Comparison of ENCODE assay signal across 8 cellular contexts in genomic region chr2:8488001-8488738, GRCh38.
DNase-seq lines count a peak whose midpoint lies in the region; ATAC-seq, FAIRE-seq and TF ChIP-seq lines count a peak whose summit lies in the region.

No MANE protein-coding gene starts in this region.

- peak overlapping the region; percentile 94 for H2AFZ ChIP-seq in GM23338
- H2AFZ ChIP-seq in hepatocyte = no peak overlapping the region

- no peaks in the 10 kb centered on the region for H3K27me3 ChIP-seq in GM23338 (ENCODE audit: insufficient read depth)
- H3K27me3 ChIP-seq in body of pancreas = no peaks in the 10 kb centered on the region
- no peaks in the 10 kb centered on the region for H3K27me3 ChIP-seq in hepatocyte

- H3K9me3 ChIP-seq in body of pancreas = no peaks in the 10 kb centered on the region
- H3K9me3 ChIP-seq in hepatocyte (ENCODE audit: low read depth) = no peaks in the 10 kb centered on the region

- peak; percentile 66 for DNase-seq in GM12892 (ENCODE audit: insufficient read length)
- no peak for DNase-seq in GM23338 (ENCODE audit: low spot score)
- DNase-seq in T-helper 2 cell = peak in 4 of 5 experiments; percentile 49 to 88 (median 72)
- DNase-seq in body of pancreas = peak in 2 of 4 donors; percentile 23 to 46
- DNase-seq in stimulated activated CD4-positive, alpha-beta T cell treated with anti-CD3 and anti-CD28 coated beads, Interleukin-12 subunit alpha, Interleukin-12 subunit beta, amount 100 ng/mL, for 4 hours = peak; percentile 36
- no peak for DNase-seq in NCI-H510A treated with DMSO at 0.1 percent for 48 hours (lab: John Stamatoyannopoulos, UW)
- no peak for DNase-seq in hepatocyte (ENCODE audit: low spot score)
- no peak for DNase-seq in erythroblast (lab: John Stamatoyannopoulos, UW)

- 60 to 71% methylated on average over 20 to 23 of the region's 23 CpGs for WGBS in body of pancreas, 2 donors
- WGBS in hepatocyte (ENCODE audit: low lambda C conversion rate, missing lambda C conversion rate) = 90% methylated on average over 23 of the region's 23 CpGs

- no peak overlapping the region for H3K27ac Mint-ChIP-seq in GM23338

- no peaks in the 10 kb centered on the region for H3K27me3 Mint-ChIP-seq in GM23338 (ENCODE audit: insufficient read depth, low read depth, poor library complexity)

- no peaks in the 10 kb centered on the region for H3F3A ChIP-seq in GM23338 (replicated peaks; ENCODE audit: low read depth)

- peak; percentile 93 for FAIRE-seq in GM12892 (lab: Jason Lieb, UNC)

- H3K4me2 ChIP-seq in GM23338 (no peak overlapping the region), hepatocyte (no peak overlapping the region)

- TF ChIP-seq POLR2A in GM12892 (IDR thresholded peaks at IDR 0.05; ENCODE audit: low read depth, low read length) (no peak), body of pancreas (IDR thresholded peaks at IDR 0.05) (no peak), erythroblast (IDR thresholded peaks at IDR 0.05; ENCODE audit: low read length) (no peak)

- H3K4me1 Mint-ChIP-seq in GM23338 = peaks cover 17% of the 10 kb centered on the region

- intact Hi-C loops in body of pancreas (cut with DNase I) = no loop called here

- H3K36me3 Mint-ChIP-seq in GM23338 (ENCODE audit: low read depth) = no peaks in the 10 kb centered on the region

- no peak overlapping the region for H3K4me3 Mint-ChIP-seq in GM23338

- H3K79me2 ChIP-seq in GM23338 (replicated peaks; ENCODE audit: insufficient read depth) (no peaks in the 10 kb centered on the region), hepatocyte (no peaks in the 10 kb centered on the region)

- peak; percentile 31 for ATAC-seq in GM23338
- peak; percentile 33 for ATAC-seq in body of pancreas

- H3K9me3 Mint-ChIP-seq in GM23338 = no peaks in the 10 kb centered on the region

- H3K9me2 ChIP-seq in GM23338 (ENCODE audit: insufficient read depth) = no peaks in the 10 kb centered on the region
- H3K9me2 ChIP-seq in hepatocyte (replicated peaks; ENCODE audit: insufficient read depth) = no peaks in the 10 kb centered on the region

- H3K27ac ChIP-seq in GM23338 (ENCODE audit: low read depth) (no peak overlapping the region), body of pancreas (peak overlapping the region; percentile 30 to 81 (median 70)), hepatocyte (no peak overlapping the region)

- H3K4me3 ChIP-seq in GM23338 (no peak overlapping the region), body of pancreas (no peak overlapping the region), hepatocyte (no peak overlapping the region)

- H3K4me1 ChIP-seq in GM23338 (ENCODE audit: insufficient read depth) (no peaks in the 10 kb centered on the region; the same call in 1 of the 2 replicates), body of pancreas (peaks cover 35% of the 10 kb centered on the region), hepatocyte (ENCODE audit: insufficient read depth) (peaks cover 21% of the 10 kb centered on the region)

- H3K36me3 ChIP-seq in GM23338 (ENCODE audit: insufficient read depth) (no peaks in the 10 kb centered on the region), body of pancreas (replicated peaks in 1 of 2; ENCODE audit: insufficient read depth in 1 of 2, low read depth in 2 of 2) (no peaks in the 10 kb centered on the region), hepatocyte (replicated peaks; ENCODE audit: insufficient read depth, low read depth) (no peaks in the 10 kb centered on the region)

- no peaks in the 10 kb centered on the region for H4K20me1 ChIP-seq in GM23338 (replicated peaks; ENCODE audit: insufficient read depth)
- no peaks in the 10 kb centered on the region for H4K20me1 ChIP-seq in hepatocyte (ENCODE audit: insufficient read depth, poor library complexity, severe bottlenecking)

- no peak for TF ChIP-seq CTCF in GM23338 (conservative IDR thresholded peaks at IDR 0.05; ENCODE audit: low read depth in 2 of 2)
- TF ChIP-seq CTCF in body of pancreas (IDR thresholded peaks at IDR 0.05) = no peak
- no peak for TF ChIP-seq CTCF in hepatocyte (IDR thresholded peaks at IDR 0.05; ENCODE audit: poor library complexity)

TF ChIP-seq in GM23338, 12 proteins besides CTCF, POLR2A, EP300 and RAD21 (continues in another document):
- TF ChIP-seq POLR2AphosphoS5 (IDR thresholded peaks at IDR 0.05; ENCODE audit: low read depth) (no peak), ZNF114 (CRISPR knock-in tag; IDR thresholded peaks at IDR 0.05) (no peak), EZH2 (IDR thresholded peaks at IDR 0.05; ENCODE audit: low read depth, unreplicated experiment) (no peak), CREB1 (CRISPR knock-in tag; IDR thresholded peaks at IDR 0.05; ENCODE audit: low read depth) (no peak), EZH2phosphoT487 (IDR thresholded peaks at IDR 0.05; ENCODE audit: unreplicated experiment) (no peak), STAT1 (IDR thresholded peaks at IDR 0.05; ENCODE audit: unreplicated experiment) (no peak), ZNF331 (CRISPR knock-in tag; IDR thresholded peaks at IDR 0.05; ENCODE audit: low read depth) (no peak), NANOG (IDR thresholded peaks at IDR 0.05; ENCODE audit: borderline replicate concordance) (no peak)
- TF ChIP-seq, protein P1, sequence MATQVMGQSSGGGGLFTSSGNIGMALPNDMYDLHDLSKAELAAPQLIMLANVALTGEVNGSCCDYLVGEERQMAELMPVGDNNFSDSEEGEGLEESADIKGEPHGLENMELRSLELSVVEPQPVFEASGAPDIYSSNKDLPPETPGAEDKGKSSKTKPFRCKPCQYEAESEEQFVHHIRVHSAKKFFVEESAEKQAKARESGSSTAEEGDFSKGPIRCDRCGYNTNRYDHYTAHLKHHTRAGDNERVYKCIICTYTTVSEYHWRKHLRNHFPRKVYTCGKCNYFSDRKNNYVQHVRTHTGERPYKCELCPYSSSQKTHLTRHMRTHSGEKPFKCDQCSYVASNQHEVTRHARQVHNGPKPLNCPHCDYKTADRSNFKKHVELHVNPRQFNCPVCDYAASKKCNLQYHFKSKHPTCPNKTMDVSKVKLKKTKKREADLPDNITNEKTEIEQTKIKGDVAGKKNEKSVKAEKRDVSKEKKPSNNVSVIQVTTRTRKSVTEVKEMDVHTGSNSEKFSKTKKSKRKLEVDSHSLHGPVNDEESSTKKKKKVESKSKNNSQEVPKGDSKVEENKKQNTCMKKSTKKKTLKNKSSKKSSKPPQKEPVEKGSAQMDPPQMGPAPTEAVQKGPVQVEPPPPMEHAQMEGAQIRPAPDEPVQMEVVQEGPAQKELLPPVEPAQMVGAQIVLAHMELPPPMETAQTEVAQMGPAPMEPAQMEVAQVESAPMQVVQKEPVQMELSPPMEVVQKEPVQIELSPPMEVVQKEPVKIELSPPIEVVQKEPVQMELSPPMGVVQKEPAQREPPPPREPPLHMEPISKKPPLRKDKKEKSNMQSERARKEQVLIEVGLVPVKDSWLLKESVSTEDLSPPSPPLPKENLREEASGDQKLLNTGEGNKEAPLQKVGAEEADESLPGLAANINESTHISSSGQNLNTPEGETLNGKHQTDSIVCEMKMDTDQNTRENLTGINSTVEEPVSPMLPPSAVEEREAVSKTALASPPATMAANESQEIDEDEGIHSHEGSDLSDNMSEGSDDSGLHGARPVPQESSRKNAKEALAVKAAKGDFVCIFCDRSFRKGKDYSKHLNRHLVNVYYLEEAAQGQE (IDR thresholded peaks at IDR 0.05; ENCODE audit: unreplicated experiment) = no peak

Comparison
In these comparisons a context has a peak if more than half of its experiments do, and no peak if none do; other contexts are left out.
1. DNase-seq: peak in GM12892 (single experiment), T-helper 2 cell (4 of 5) and stimulated activated CD4-positive, alpha-beta T cell treated with anti-CD3 and anti-CD28 coated beads, Interleukin-12 subunit alpha, Interleukin-12 subunit beta, amount 100 ng/mL, for 4 hours (single experiment); none in GM23338 (single experiment), NCI-H510A treated with DMSO at 0.1 percent for 48 hours (single experiment), hepatocyte (single experiment) and erythroblast (0 of 2).
2. H3K27ac ChIP-seq: peak in body of pancreas (4 of 4); none in GM23338 (single experiment) and hepatocyte (single experiment).